8 cellular contexts compared by ENCODE assay signal in genomic region chr6:12890171-12890790, GRCh38.
A peak's percentile ranks its signal among the peaks of the same experiment; 100 is the strongest.
DNase-seq lines count a peak whose midpoint lies in the region; ATAC-seq and TF ChIP-seq lines count a peak whose summit lies in the region.

No MANE protein-coding gene starts in this region.

- no peaks in the 10 kb centered on the region for H3K36me3 ChIP-seq in Caco-2 (ENCODE audit: control insufficient read depth, insufficient read depth, low read length)

- CTCF ChIA-PET in Caco-2 (lab: Charles Lee) = no interaction called here

- H3K9me3 ChIP-seq in Caco-2 = peaks cover 10% of the 10 kb centered on the region

- peak in 1 of 2 experiments; percentile 24 for DNase-seq in Caco-2
- DNase-seq in HL-60 (ENCODE audit: low read depth in 1 of 2, low spot score in 1 of 2) = no peak
- peak; percentile 8 to 13 for DNase-seq in activated T-cell treated with anti-CD3 and anti-CD28 coated beads, Interleukin-2, amount 50 U/mL, for 72 hours
- peak in 1 of 2 donors; percentile 15 for DNase-seq in memory B cell (ENCODE audit: low spot score in 2 of 2)
- DNase-seq in NCI-H345 (lab: John Stamatoyannopoulos, UW) = no peak
- DNase-seq in AG08395 (ENCODE audit: low spot score) = no peak
- no peak for DNase-seq in NCI-H774 (lab: John Stamatoyannopoulos, UW)

- intact Hi-C loops in Caco-2 (cut with micrococcal nuclease; ENCODE audit: unreplicated experiment) = no loop called here

- H3K9me3 Mint-ChIP-seq in Caco-2 (ENCODE audit: unreplicated experiment) (peaks cover 19% of the 10 kb centered on the region), memory B cell (peaks cover 5% of the 10 kb centered on the region)
- peaks cover 4% of the 10 kb centered on the region in 2 donors for H3K9me3 Mint-ChIP-seq in activated T-cell treated with anti-CD3 and anti-CD28 coated beads, Interleukin-2, amount 50 U/mL, for 72 hours

- ATAC-seq in activated T-cell treated with anti-CD3 and anti-CD28 coated beads, Interleukin-2, amount 50 U/mL, for 72 hours (replicated peaks in 1 of 2) = no peak
- ATAC-seq in memory B cell (ENCODE audit: low read depth) (peak; percentile 32), GM18867 (IDR thresholded peaks at IDR 0.05; ENCODE audit: unreplicated experiment) (no peak)

- H3K27me3 Mint-ChIP-seq in Caco-2 (ENCODE audit: insufficient read depth, unreplicated experiment) = peaks cover 2% of the 10 kb centered on the region
- H3K27me3 Mint-ChIP-seq in activated T-cell treated with anti-CD3 and anti-CD28 coated beads, Interleukin-2, amount 50 U/mL, for 72 hours (ENCODE audit: low read depth) = peaks cover 12% of the 10 kb centered on the region
- H3K27me3 Mint-ChIP-seq in memory B cell = peaks cover 10% of the 10 kb centered on the region

- H3K27ac ChIP-seq in HL-60 (replicated peaks) = no peak overlapping the region

- BruUV-seq in Caco-2 (replicated peaks; lab: Mats Ljungman, UMichigan) = no TSS peak

- POLR2A ChIA-PET in Caco-2 (lab: Charles Lee) = interaction anchor here (0.6 kb wide), 1 partner anchor 1835 kb away, joined by 8 read pairs; no protein-coding TSS in a partner anchor

- no peaks in the 10 kb centered on the region; the same call in 1 of the 2 replicates for H3K27me3 ChIP-seq in Caco-2 (replicated peaks; ENCODE audit: control insufficient read depth, insufficient read depth, low read length)
- H3K27me3 ChIP-seq in HL-60 (ENCODE audit: insufficient read depth, poor library complexity, severe bottlenecking) = no peaks in the 10 kb centered on the region

- H3K4me1 Mint-ChIP-seq in Caco-2 (ENCODE audit: low read depth, unreplicated experiment) (no peaks in the 10 kb centered on the region), memory B cell (no peaks in the 10 kb centered on the region)
- no peaks in the 10 kb centered on the region for H3K4me1 Mint-ChIP-seq in activated T-cell treated with anti-CD3 and anti-CD28 coated beads, Interleukin-2, amount 50 U/mL, for 72 hours (ENCODE audit: low read depth)

- TF ChIP-seq CTCF in Caco-2 (IDR thresholded peaks at IDR 0.05; ENCODE audit: insufficient read depth in 1 of 2, low read depth in 1 of 2, low read length in 1 of 2, severe bottlenecking in 1 of 2, unreplicated experiment in 1 of 2) = peak; percentile 37 to 51
- TF ChIP-seq CTCF in HL-60 (IDR thresholded peaks at IDR 0.05; ENCODE audit: insufficient read depth, low read length) = peak; percentile 55

- no peak overlapping the region for H3K4me3 Mint-ChIP-seq in Caco-2 (ENCODE audit: unreplicated experiment)
- no peak overlapping the region for H3K4me3 Mint-ChIP-seq in activated T-cell treated with anti-CD3 and anti-CD28 coated beads, Interleukin-2, amount 50 U/mL, for 72 hours
- no peak overlapping the region for H3K4me3 Mint-ChIP-seq in memory B cell

- H3K27ac Mint-ChIP-seq in Caco-2 (ENCODE audit: unreplicated experiment) = no peak overlapping the region
- H3K27ac Mint-ChIP-seq in activated T-cell treated with anti-CD3 and anti-CD28 coated beads, Interleukin-2, amount 50 U/mL, for 72 hours = no peak overlapping the region
- no peak overlapping the region for H3K27ac Mint-ChIP-seq in memory B cell

- no peaks in the 10 kb centered on the region for H3K4me1 ChIP-seq in Caco-2

- H3K4me3 ChIP-seq in Caco-2 (ENCODE audit: low read depth, low read length) (no peak overlapping the region), HL-60 (replicated peaks; ENCODE audit: insufficient read depth, low read length) (no peak overlapping the region)

- H3K36me3 Mint-ChIP-seq in Caco-2 (ENCODE audit: insufficient read depth, unreplicated experiment) = no peaks in the 10 kb centered on the region
- peaks cover 1 to 2% of the 10 kb centered on the region in 2 donors for H3K36me3 Mint-ChIP-seq in activated T-cell treated with anti-CD3 and anti-CD28 coated beads, Interleukin-2, amount 50 U/mL, for 72 hours (ENCODE audit: insufficient read depth in 2 of 2)
- H3K36me3 Mint-ChIP-seq in memory B cell = no peaks in the 10 kb centered on the region

Comparison
In these comparisons a context has a peak if more than half of its experiments do, and no peak if none do; other contexts are left out.
1. DNase-seq: peak in activated T-cell treated with anti-CD3 and anti-CD28 coated beads, Interleukin-2, amount 50 U/mL, for 72 hours (2 of 2); none in HL-60 (0 of 2), NCI-H345 (single experiment), AG08395 (single experiment) and NCI-H774 (single experiment).